In genomic region chr5:73764586-73764985, GRCh38 we compare ENCODE assay signal across 1 cellular context.
TF ChIP-seq lines count a peak whose summit lies in the region.

No MANE protein-coding gene starts in this region.

TF ChIP-seq in HepG2, 621 proteins besides CTCF, POLR2A, EP300 and RAD21 (continued from another document and continues in another):
- TF ChIP-seq ZNF710 (CRISPR knock-in tag; IDR thresholded peaks at IDR 0.05; ENCODE audit: borderline replicate concordance) (no peak), ZNF83 (CRISPR knock-in tag; IDR thresholded peaks at IDR 0.05; ENCODE audit: borderline replicate concordance) (no peak), ZNF30 (CRISPR knock-in tag; IDR thresholded peaks at IDR 0.05) (no peak), PHF20 (CRISPR knock-in tag; IDR thresholded peaks at IDR 0.05) (no peak), ZNF44 (CRISPR knock-in tag; IDR thresholded peaks at IDR 0.05) (no peak), ASH2L (IDR thresholded peaks at IDR 0.05; ENCODE audit: insufficient read length, low read depth, low read length) (no peak), NFIB (CRISPR knock-in tag; IDR thresholded peaks at IDR 0.05; ENCODE audit: borderline replicate concordance) (no peak), HCFC1 (IDR thresholded peaks at IDR 0.05; ENCODE audit: low read depth, low read length) (no peak), GTF2F1 (IDR thresholded peaks at IDR 0.05; ENCODE audit: low read length) (no peak), HOXA3 (CRISPR knock-in tag; IDR thresholded peaks at IDR 0.05) (peak; percentile 34; the same call in 1 of the 2 replicates), ZNF891 (CRISPR knock-in tag; IDR thresholded peaks at IDR 0.05) (no peak), ZNF138 (CRISPR knock-in tag; IDR thresholded peaks at IDR 0.05; ENCODE audit: low read depth) (no peak), SMAD3 (CRISPR knock-in tag; IDR thresholded peaks at IDR 0.05) (peak; percentile 63; the same call in 1 of the 2 replicates), NFE2 (CRISPR knock-in tag; IDR thresholded peaks at IDR 0.05) (no peak), JUN (CRISPR knock-in tag; IDR thresholded peaks at IDR 0.05) (peak; percentile 59; the same call in 1 of the 2 replicates), MTF2 (CRISPR knock-in tag; IDR thresholded peaks at IDR 0.05; ENCODE audit: borderline replicate concordance) (no peak), ZNF441 (CRISPR knock-in tag; IDR thresholded peaks at IDR 0.05; ENCODE audit: borderline replicate concordance) (no peak), CBX1 (IDR thresholded peaks at IDR 0.05; ENCODE audit: low read depth) (no peak), AHR (CRISPR knock-in tag; IDR thresholded peaks at IDR 0.05) (no peak), HDAC2 (CRISPR knock-in tag; IDR thresholded peaks at IDR 0.05) (peak; percentile 60; the same call in 1 of the 2 replicates), ZNF672 (CRISPR knock-in tag; IDR thresholded peaks at IDR 0.05) (no peak), PCBP2 (optimal IDR thresholded peaks at IDR 0.05; ENCODE audit: low read depth, low read length, poor library complexity, severe bottlenecking) (no peak), ZNF281 (CRISPR knock-in tag; IDR thresholded peaks at IDR 0.05; ENCODE audit: borderline replicate concordance) (no peak), AHDC1 (CRISPR knock-in tag; IDR thresholded peaks at IDR 0.05; ENCODE audit: borderline replicate concordance) (peak; percentile 87; the same call in 1 of the 2 replicates), PCBP1 (IDR thresholded peaks at IDR 0.05; ENCODE audit: borderline replicate concordance, low read depth, low read length) (no peak), ZNF691 (CRISPR knock-in tag; IDR thresholded peaks at IDR 0.05; ENCODE audit: borderline replicate concordance, low read depth) (no peak), KIAA2018 (CRISPR knock-in tag; IDR thresholded peaks at IDR 0.05; ENCODE audit: borderline replicate concordance) (no peak), TEAD3 (CRISPR knock-in tag; optimal IDR thresholded peaks at IDR 0.05; ENCODE audit: borderline replicate concordance) (peak; percentile 96), MLX (CRISPR knock-in tag; IDR thresholded peaks at IDR 0.05) (0 out of 2 replicates have a peak, but pooled peaks have one; percentile 15), ZMYM3 (CRISPR knock-in tag; IDR thresholded peaks at IDR 0.05) (no peak), MEIS1 (CRISPR knock-in tag; IDR thresholded peaks at IDR 0.05; ENCODE audit: borderline replicate concordance) (no peak), MED13 (CRISPR knock-in tag; IDR thresholded peaks at IDR 0.05) (no peak), CREB1 (IDR thresholded peaks at IDR 0.05) (no peak), CREB1 (CRISPR knock-in tag; IDR thresholded peaks at IDR 0.05) (peak; percentile 43; the same call in 1 of the 2 replicates), DPF2 (CRISPR knock-in tag; IDR thresholded peaks at IDR 0.05; ENCODE audit: borderline replicate concordance, low read depth) (0 out of 2 replicates have a peak, but pooled peaks have one; percentile 36), JUND (CRISPR knock-in tag; IDR thresholded peaks at IDR 0.05) (peak; percentile 73; the same call in 1 of the 2 replicates)
